In genomic region chr1:22131875-22132486, GRCh38 we compare ENCODE assay signal across 8 cellular contexts. TPM values are rescaled to one million over a fixed set of nuclear protein-coding genes. Genes with fewer than 3 reads are reported as not detected.
A peak's percentile ranks its signal among the peaks of the same experiment; 100 is the strongest.
DNase-seq lines count a peak whose midpoint lies in the region; ATAC-seq, FAIRE-seq and TF ChIP-seq lines count a peak whose summit lies in the region.

No MANE protein-coding gene starts in this region.

- H2AFZ ChIP-seq in SK-N-SH (ENCODE audit: low read depth) (no peak overlapping the region), keratinocyte (ENCODE audit: control insufficient read depth, low read length) (no peak overlapping the region)

- POLR2A ChIA-PET in SK-N-SH (lab: Yijun Ruan, JAX), result interaction anchor here (0.8 kb wide), 1 partner anchor 87 kb away, joined by 3 read pairs; no protein-coding TSS in a partner anchor

- H3K9me2 ChIP-seq in SK-N-SH, result no peaks in the 10 kb centered on the region

- H3F3A ChIP-seq in SK-N-SH (replicated peaks; ENCODE audit: insufficient read depth), result no peaks in the 10 kb centered on the region

- no peaks in the 10 kb centered on the region for H3K79me2 ChIP-seq in SK-N-SH (ENCODE audit: insufficient read depth)
- no peaks in the 10 kb centered on the region for H3K79me2 ChIP-seq in keratinocyte (ENCODE audit: control insufficient read depth, insufficient read depth, low read length)

- H3K27me3 ChIP-seq in BE2C, result no peaks in the 10 kb centered on the region
- H3K27me3 ChIP-seq in SK-N-SH (ENCODE audit: insufficient read depth), result no peaks in the 10 kb centered on the region
- peaks cover 24% of the 10 kb centered on the region for H3K27me3 ChIP-seq in keratinocyte (ENCODE audit: control insufficient read depth, extremely low read depth, insufficient read depth, low read length)

- CTCF ChIA-PET in SK-N-SH (lab: Yijun Ruan, JAX), result interaction anchor here (0.6 to 9.3 kb wide), 47 partner anchors 9 to 510 kb away, joined by 3 to 173 read pairs (median 4); no protein-coding TSS in a partner anchor

- no peak for ATAC-seq in GM21515 (IDR thresholded peaks at IDR 0.05; ENCODE audit: unreplicated experiment)

- FAIRE-seq in keratinocyte (lab: Jason Lieb, UNC), result no peak

- no peaks in the 10 kb centered on the region for H3K9me3 Mint-ChIP-seq in HFFc6
- H3K9me3 Mint-ChIP-seq in activated naive CD8-positive, alpha-beta T cell treated with anti-CD3 and anti-CD28 coated beads for 36 hours, result no peaks in the 10 kb centered on the region

- H3K9ac ChIP-seq in SK-N-SH (no peak overlapping the region), keratinocyte (ENCODE audit: control insufficient read depth, extremely low read depth, insufficient read depth, low read length) (no peak overlapping the region)

- H4K20me1 ChIP-seq in SK-N-SH (ENCODE audit: insufficient read depth) (peaks cover 23% of the 10 kb centered on the region), keratinocyte (ENCODE audit: control insufficient read depth, extremely low read depth, insufficient read depth, low read length) (peaks cover 2% of the 10 kb centered on the region)

- no peak overlapping the region for H3K4me3 ChIP-seq in BE2C (ENCODE audit: low read depth, low read length)
- H3K4me3 ChIP-seq in SK-N-SH (ENCODE audit: low read depth in 2 of 2, low read length in 1 of 2), result no peak overlapping the region; a peak in 1 of 4 replicates
- H3K4me3 ChIP-seq in keratinocyte (ENCODE audit: control insufficient read depth in 2 of 3, extremely low read depth in 1 of 3, insufficient read depth in 2 of 3, low read depth in 1 of 3, low read length in 3 of 3), result no peak overlapping the region

- peak overlapping the region; percentile 63; the same call in 1 of the 2 replicates for H3K4me2 ChIP-seq in SK-N-SH
- peak overlapping the region; percentile 3 for H3K4me2 ChIP-seq in keratinocyte (ENCODE audit: control insufficient read depth, extremely low read depth, insufficient read depth, low read depth, low read length)

- H3K9me3 ChIP-seq in BE2C (no peaks in the 10 kb centered on the region), SK-N-SH (no peaks in the 10 kb centered on the region), keratinocyte (ENCODE audit: control insufficient read depth, low read depth, low read length) (no peaks in the 10 kb centered on the region)

- peak; percentile 71 for TF ChIP-seq CTCF in BE2C (IDR thresholded peaks at IDR 0.05; ENCODE audit: low read depth, low read length)
- TF ChIP-seq CTCF in HFFc6 (IDR thresholded peaks at IDR 0.05), result peak; percentile 87
- TF ChIP-seq CTCF in SK-N-SH (IDR thresholded peaks at IDR 0.05), result peak; percentile 75
- TF ChIP-seq CTCF in keratinocyte (optimal IDR thresholded peaks at IDR 0.05 in 1 of 3, IDR thresholded peaks at IDR 0.05 in 1 of 3, conservative IDR thresholded peaks at IDR 0.05 in 1 of 3; ENCODE audit: extremely low read depth in 1 of 3, insufficient read depth in 2 of 3, low read length in 3 of 3), result peak; percentile 71 to 96 (median 79)

- H3K4me1 ChIP-seq in BE2C (no peaks in the 10 kb centered on the region), SK-N-SH (ENCODE audit: control insufficient read depth in 1 of 2, insufficient read depth in 2 of 2, low read depth in 1 of 2, low read length in 1 of 2) (peaks cover 7 to 13% of the 10 kb centered on the region in 2 experiments; a peak in 3 of 4 replicates), keratinocyte (ENCODE audit: control insufficient read depth, extremely low read depth, insufficient read depth, low read length) (peaks cover 12% of the 10 kb centered on the region)

- H3K27ac ChIP-seq in SK-N-SH (ENCODE audit: low read depth in 2 of 2, low read length in 1 of 2) (no peak overlapping the region), keratinocyte (ENCODE audit: control insufficient read depth, insufficient read depth, low read length) (no peak overlapping the region)

- no peak for TF ChIP-seq EP300 in SK-N-SH (IDR thresholded peaks at IDR 0.05; ENCODE audit: borderline replicate concordance in 1 of 2, low read depth in 1 of 2, low read length in 1 of 2)

- peaks cover 2% of the 10 kb centered on the region for H3K27me3 Mint-ChIP-seq in HFFc6 (ENCODE audit: insufficient read depth)
- peaks cover 4% of the 10 kb centered on the region for H3K27me3 Mint-ChIP-seq in activated naive CD8-positive, alpha-beta T cell treated with anti-CD3 and anti-CD28 coated beads for 36 hours

- dilution Hi-C loops in keratinocyte (cut with MboI; ENCODE audit: extremely low pct_ligation_motif_present, low sequenced_read_pairs), result no loop called here

- 40% methylated on average over 3 of the region's 10 CpGs for WGBS in SK-N-SH (ENCODE audit: low lambda C conversion rate)

- H3K36me3 Mint-ChIP-seq in HFFc6 (ENCODE audit: low read depth), result no peaks in the 10 kb centered on the region
- H3K36me3 Mint-ChIP-seq in activated naive CD8-positive, alpha-beta T cell treated with anti-CD3 and anti-CD28 coated beads for 36 hours, result no peaks in the 10 kb centered on the region

- H3K4me1 Mint-ChIP-seq in HFFc6 (ENCODE audit: low read depth), result peaks cover 12% of the 10 kb centered on the region; the same call in 1 of the 2 replicates
- no peaks in the 10 kb centered on the region for H3K4me1 Mint-ChIP-seq in activated naive CD8-positive, alpha-beta T cell treated with anti-CD3 and anti-CD28 coated beads for 36 hours

- no peak overlapping the region for H3K4me3 Mint-ChIP-seq in HFFc6
- H3K4me3 Mint-ChIP-seq in activated naive CD8-positive, alpha-beta T cell treated with anti-CD3 and anti-CD28 coated beads for 36 hours, result no peak overlapping the region

- H3K9me1 ChIP-seq in keratinocyte (ENCODE audit: control insufficient read depth, extremely low read depth, insufficient read depth, low read length), result no peaks in the 10 kb centered on the region

- no peak overlapping the region for H3K27ac Mint-ChIP-seq in HFFc6
- no peak overlapping the region for H3K27ac Mint-ChIP-seq in activated naive CD8-positive, alpha-beta T cell treated with anti-CD3 and anti-CD28 coated beads for 36 hours

- H3K36me3 ChIP-seq in BE2C (no peaks in the 10 kb centered on the region), SK-N-SH (replicated peaks in 1 of 2; ENCODE audit: control insufficient read depth in 1 of 2, insufficient read depth in 2 of 2, low read length in 1 of 2) (no peaks in the 10 kb centered on the region), keratinocyte (ENCODE audit: control insufficient read depth in 2 of 2, extremely low read depth in 1 of 2, insufficient read depth in 2 of 2, low read length in 2 of 2) (no peaks in the 10 kb centered on the region)

- TF ChIP-seq RAD21 in SK-N-SH (IDR thresholded peaks at IDR 0.05; ENCODE audit: low read length), result peak; percentile 87

- DNase-seq in BE2C (peak; percentile 60), HFFc6 (no peak), SK-N-SH (peak; percentile 92), keratinocyte (ENCODE audit: low read depth, low spot score) (no peak), ureter (ENCODE audit: low spot score) (no peak)
- DNase-seq in activated naive CD8-positive, alpha-beta T cell treated with anti-CD3 and anti-CD28 coated beads for 36 hours, result peak; percentile 64
- DNase-seq in stimulated activated CD4-positive, alpha-beta T cell treated with anti-CD3 and anti-CD28 coated beads, TNF-alpha, amount 100 ng/mL, for 1 hour (ENCODE audit: low read depth in 3 of 3, low spot score in 1 of 3), result peak; percentile 7 to 51 (median 16)

TF ChIP-seq in SK-N-SH, 30 proteins besides CTCF, POLR2A, EP300 and RAD21:
- TF ChIP-seq PBX3 (IDR thresholded peaks at IDR 0.05) (no peak), SMC3 (IDR thresholded peaks at IDR 0.05; ENCODE audit: low read depth, low read length) (peak; percentile 67), NFIC (IDR thresholded peaks at IDR 0.05; ENCODE audit: borderline replicate concordance) (peak; percentile 86), JUND (IDR thresholded peaks at IDR 0.05) (no peak), EZH2phosphoT487 (IDR thresholded peaks at IDR 0.05; ENCODE audit: borderline replicate concordance, low read depth) (no peak)

RNA-seq across cellular contexts. Expression of gene WNT4, which starts 10.9 kb away (rescaled TPM):
- 1.4 TPM for polyA plus RNA-seq in BE2C (2012; ENCODE audit: insufficient read depth, insufficient read length, low read depth)
- not detected for total RNA-seq in HFFc6 (2021; fragmentation: NEBNext Ultra II Directional; extraction: Animal tissue kit (Norgen Biotek cat#: 25700))
- 0.03 and 0.08 TPM in 2 replicates for polyA plus RNA-seq in SK-N-SH (2012; rRNA removed)
- 0.01 and 0.05 TPM in 2 replicates for polyA plus RNA-seq in SK-N-SH (2012; cell fraction: cytosol; rRNA removed)
- polyA plus RNA-seq in SK-N-SH (2012; cell fraction: nucleus; rRNA removed), result 0.02 and 0.23 TPM in 2 replicates
- total RNA-seq in activated naive CD8-positive, alpha-beta T cell treated with anti-CD3 and anti-CD28 coated beads for 36 hours, result not detected
- 0.35 to 17.2 TPM (median 2.6 TPM) in 3 replicates for polyA plus RNA-seq in keratinocyte
- polyA plus RNA-seq in keratinocyte (2011; ENCODE audit: low read depth), result 4.3 TPM
- 1.6 and 3.0 TPM in 2 replicates for polyA plus RNA-seq in keratinocyte (2011; cell fraction: cytosol; rRNA removed)
- polyA plus RNA-seq in keratinocyte (2011; cell fraction: nucleus; rRNA removed), result 2.6 and 3.1 TPM in 2 replicates
- polyA plus RNA-seq in keratinocyte (2012; ENCODE audit: low replicate concordance), result 0.30 and 4.5 TPM in 2 replicates
- polyA minus RNA-seq in keratinocyte, result 4.6 to 7.8 TPM in 2 of 3 replicates, not detected in the other
- polyA minus RNA-seq in keratinocyte (2011; cell fraction: cytosol; rRNA and poly(A)+ RNA removed), result 0.96 TPM
- polyA minus RNA-seq in keratinocyte (2011; cell fraction: nucleus; rRNA and poly(A)+ RNA removed), result 0.84 and 0.93 TPM in 2 replicates
- total RNA-seq in ureter, result 3.7 TPM

Comparison
In these comparisons a context has a peak if more than half of its experiments do, and no peak if none do; other contexts are left out.
1. DNase-seq: peak in BE2C (single experiment), SK-N-SH (single experiment), activated naive CD8-positive, alpha-beta T cell treated with anti-CD3 and anti-CD28 coated beads for 36 hours (single experiment) and stimulated activated CD4-positive, alpha-beta T cell treated with anti-CD3 and anti-CD28 coated beads, TNF-alpha, amount 100 ng/mL, for 1 hour (3 of 3); none in HFFc6 (single experiment), keratinocyte (single experiment) and ureter (single experiment).
2. Peak in every context shown above with its lines, with median percentiles within 50 percentile points of each other: CTCF ChIP-seq.